Comparison of ENCODE assay signal across 13 cellular contexts in genomic region chr3:180633722-180634121, GRCh38. TPM values are rescaled to one million over a fixed set of nuclear protein-coding genes. Genes with fewer than 3 reads are reported as not detected.
DNase-seq lines count a peak whose midpoint lies in the region; ATAC-seq and TF ChIP-seq lines count a peak whose summit lies in the region.
"Had no signal": no experiment of that assay in that cellular context is flagged by ENCODE, and none has a peak within 500 bp of the region (broad histone marks: within the 10 kb centered on the region; RNA-seq: fewer than 3 reads in every experiment).

No MANE protein-coding gene starts in this region.

- H3K4me1 Mint-ChIP-seq in WTC11 (no peaks in the 10 kb centered on the region), progenitor cell of endocrine pancreas (ENCODE audit: low read depth) (no peaks in the 10 kb centered on the region)

- H3K4me3 Mint-ChIP-seq in WTC11 (no peak overlapping the region), progenitor cell of endocrine pancreas (ENCODE audit: low read depth) (no peak overlapping the region)

- H3K4me1 ChIP-seq in A673 (ENCODE audit: insufficient read depth, low read length, poor library complexity, severe bottlenecking): no peaks in the 10 kb centered on the region
- H3K4me1 ChIP-seq: body of pancreas had no signal

- H3K9me3 ChIP-seq in A673 (ENCODE audit: low read depth, low read length, poor library complexity, severe bottlenecking): no peaks in the 10 kb centered on the region
- H3K9me3 ChIP-seq: body of pancreas had no signal

- H3K27ac Mint-ChIP-seq in WTC11 (no peak overlapping the region), progenitor cell of endocrine pancreas (no peak overlapping the region)

- H3K27me3 ChIP-seq in A673 (replicated peaks; ENCODE audit: insufficient read depth, low read depth, low read length, poor library complexity): peaks cover 33% of the 10 kb centered on the region
- H3K27me3 ChIP-seq: body of pancreas had no signal

- H3K36me3 Mint-ChIP-seq in WTC11 (no peaks in the 10 kb centered on the region), progenitor cell of endocrine pancreas (ENCODE audit: insufficient read depth) (no peaks in the 10 kb centered on the region)

- DNase-seq in NCI-H82 (lab: John Stamatoyannopoulos, UW) (peak; percentile 44), NCI-H82 treated with DMSO at 0.1 percent for 48 hours (lab: John Stamatoyannopoulos, UW; ENCODE audit: unreplicated experiment) (no peak), WTC11 (ENCODE audit: low spot score) (peak; percentile 32), progenitor cell of endocrine pancreas (ENCODE audit: low spot score, unreplicated experiment) (no peak), midbrain (lab: John Stamatoyannopoulos, UW) (no peak), A673 (ENCODE audit: low spot score) (no peak), HEK293T (ENCODE audit: extremely low spot score) (no peak)
- DNase-seq: activated naive CD4-positive, alpha-beta T cell; body of pancreas; NCI-H1930; NK-92 treated with Interleukin-12 subunit alpha and Interleukin-12 subunit beta, amount 100 ng/mL, for 24 hours had no signal

- H3K4me3 ChIP-seq in A673 (ENCODE audit: low read depth, low read length, poor library complexity, severe bottlenecking): no peak overlapping the region
- H3K4me3 ChIP-seq: body of pancreas had no signal

- POLR2A ChIA-PET in WTC11 (lab: Charles Lee): no interaction called here
- POLR2A ChIA-PET in A673 (lab: Charles Lee; ENCODE audit: low non-redundant PET): interaction anchor here (0.6 kb wide), 1 partner anchor 57 kb away, joined by 4 read pairs; no protein-coding TSS in a partner anchor
- POLR2A ChIA-PET in HEK293T (lab: Yijun Ruan, JAX): no interaction called here

- H3K27ac ChIP-seq in A673 (ENCODE audit: low read depth, low read length, poor library complexity, severe bottlenecking): no peak overlapping the region
- H3K27ac ChIP-seq: body of pancreas had no signal

- no TSS peak for BruUV-seq in A673 (replicated peaks; lab: Mats Ljungman, UMichigan)

- intact Hi-C loops in A673 (cut with micrococcal nuclease; ENCODE audit: unreplicated experiment): no loop called here

- CTCF ChIA-PET in WTC11 (lab: Charles Lee): interaction anchor here (0.7 to 1.4 kb wide), 5 partner anchors 12 to 221 kb away, joined by 3 to 4 read pairs (median 3); partner anchors contain the start of gene CCDC39
- CTCF ChIA-PET in A673 (lab: Charles Lee): interaction anchor here (0.6 to 0.7 kb wide), 3 partner anchors 16 to 1123 kb away, joined by 3 to 5 read pairs (median 5); no protein-coding TSS in a partner anchor
- CTCF ChIA-PET in HEK293T (lab: Yijun Ruan, JAX): no interaction called here

- peak; percentile 56 for ATAC-seq in HG02981 (IDR thresholded peaks at IDR 0.05; ENCODE audit: unreplicated experiment)
- ATAC-seq in WTC11: peak; percentile 96
- ATAC-seq: body of pancreas had no signal

- H3K9me3 Mint-ChIP-seq in WTC11 (peaks cover 7% of the 10 kb centered on the region; the same call in 1 of the 2 replicates), progenitor cell of endocrine pancreas (ENCODE audit: low read depth) (no peaks in the 10 kb centered on the region)

- H3K27me3 Mint-ChIP-seq in WTC11 (ENCODE audit: low read depth) (no peaks in the 10 kb centered on the region; the same call in 1 of the 2 replicates), progenitor cell of endocrine pancreas (peaks cover 3% of the 10 kb centered on the region)

- no peaks in the 10 kb centered on the region for H3K36me3 ChIP-seq in A673 (ENCODE audit: insufficient read depth, low read length, poor library complexity, severe bottlenecking)

- TF ChIP-seq CTCF in WTC11 (IDR thresholded peaks at IDR 0.05): no peak
- peak; percentile 19 for TF ChIP-seq CTCF in progenitor cell of endocrine pancreas (IDR thresholded peaks at IDR 0.05; ENCODE audit: unreplicated experiment)
- no peak for TF ChIP-seq CTCF in A673 (conservative IDR thresholded peaks at IDR 0.05; ENCODE audit: low read depth, low read length)

TF ChIP-seq in WTC11, 78 proteins besides CTCF, POLR2A, EP300 and RAD21:
- TF ChIP-seq ZNF281 (CRISPR knock-in tag; IDR thresholded peaks at IDR 0.05) (no peak), ATF3 (CRISPR knock-in tag; conservative IDR thresholded peaks at IDR 0.05) (no peak)

TF ChIP-seq in HEK293T, 16 proteins besides CTCF, POLR2A, EP300 and RAD21:
- TF ChIP-seq SUZ12 (IDR thresholded peaks at IDR 0.05) (no peak), ZNF384 (IDR thresholded peaks at IDR 0.05) (no peak)

RNA-seq across cellular contexts. Expression of gene TTC14, which starts 31.8 kb away (rescaled TPM):
- total RNA-seq in WTC11 (2021): 23.1 to 26.1 TPM (median 26.0 TPM) in 3 replicates
- total RNA-seq in progenitor cell of endocrine pancreas: 63.6 and 69.6 TPM in 2 replicates
- total RNA-seq in A673 (2021): 30.0 and 38.2 TPM in 2 replicates

RNA-seq across cellular contexts. Expression of gene CCDC39, which starts 45.6 kb away (rescaled TPM):
- 0.44 to 0.98 TPM in 2 of 3 replicates, not detected in the other for total RNA-seq in WTC11 (2021)
- 0.22 and 0.29 TPM in 2 replicates for total RNA-seq in progenitor cell of endocrine pancreas
- total RNA-seq in A673 (2021): not detected in 2 replicates
- total RNA-seq: lung microvascular endothelial cell had no signal

Comparison
In these comparisons a context has a peak if more than half of its experiments do, and no peak if none do; other contexts are left out.
1. DNase-seq: peak in NCI-H82 (single experiment) and WTC11 (single experiment); none in NCI-H82 treated with DMSO at 0.1 percent for 48 hours (single experiment), progenitor cell of endocrine pancreas (single experiment), midbrain (single experiment), A673 (single experiment) and HEK293T (single experiment).